ENCODE assay signal across 1 cellular context in the genomic region with DNA sequence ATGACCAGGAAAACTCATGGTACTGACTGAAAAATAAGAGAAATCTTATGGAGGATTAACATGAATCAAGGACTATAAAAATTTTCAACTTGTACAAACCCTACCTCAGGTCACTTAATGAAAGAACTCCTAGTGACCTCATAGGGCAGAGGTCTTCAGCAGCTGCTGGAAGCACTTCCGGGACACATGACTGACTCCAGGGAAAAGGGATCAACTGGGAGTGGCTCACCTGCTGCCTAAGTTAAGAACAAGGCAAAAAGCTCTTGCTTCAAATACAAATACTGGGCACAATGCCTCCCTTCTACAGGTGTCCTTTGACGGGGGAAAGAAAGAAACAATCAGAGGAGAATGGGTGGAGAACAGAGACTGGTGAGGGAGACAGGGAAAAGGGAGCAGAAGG.
A peak's percentile ranks its signal among the peaks of the same experiment; 100 is the strongest.
TF ChIP-seq lines count a peak whose summit lies in the region.

No MANE protein-coding gene starts in this region.

TF ChIP-seq in liver, 16 proteins besides CTCF, POLR2A, EP300 and RAD21:
- TF ChIP-seq, protein P1, sequence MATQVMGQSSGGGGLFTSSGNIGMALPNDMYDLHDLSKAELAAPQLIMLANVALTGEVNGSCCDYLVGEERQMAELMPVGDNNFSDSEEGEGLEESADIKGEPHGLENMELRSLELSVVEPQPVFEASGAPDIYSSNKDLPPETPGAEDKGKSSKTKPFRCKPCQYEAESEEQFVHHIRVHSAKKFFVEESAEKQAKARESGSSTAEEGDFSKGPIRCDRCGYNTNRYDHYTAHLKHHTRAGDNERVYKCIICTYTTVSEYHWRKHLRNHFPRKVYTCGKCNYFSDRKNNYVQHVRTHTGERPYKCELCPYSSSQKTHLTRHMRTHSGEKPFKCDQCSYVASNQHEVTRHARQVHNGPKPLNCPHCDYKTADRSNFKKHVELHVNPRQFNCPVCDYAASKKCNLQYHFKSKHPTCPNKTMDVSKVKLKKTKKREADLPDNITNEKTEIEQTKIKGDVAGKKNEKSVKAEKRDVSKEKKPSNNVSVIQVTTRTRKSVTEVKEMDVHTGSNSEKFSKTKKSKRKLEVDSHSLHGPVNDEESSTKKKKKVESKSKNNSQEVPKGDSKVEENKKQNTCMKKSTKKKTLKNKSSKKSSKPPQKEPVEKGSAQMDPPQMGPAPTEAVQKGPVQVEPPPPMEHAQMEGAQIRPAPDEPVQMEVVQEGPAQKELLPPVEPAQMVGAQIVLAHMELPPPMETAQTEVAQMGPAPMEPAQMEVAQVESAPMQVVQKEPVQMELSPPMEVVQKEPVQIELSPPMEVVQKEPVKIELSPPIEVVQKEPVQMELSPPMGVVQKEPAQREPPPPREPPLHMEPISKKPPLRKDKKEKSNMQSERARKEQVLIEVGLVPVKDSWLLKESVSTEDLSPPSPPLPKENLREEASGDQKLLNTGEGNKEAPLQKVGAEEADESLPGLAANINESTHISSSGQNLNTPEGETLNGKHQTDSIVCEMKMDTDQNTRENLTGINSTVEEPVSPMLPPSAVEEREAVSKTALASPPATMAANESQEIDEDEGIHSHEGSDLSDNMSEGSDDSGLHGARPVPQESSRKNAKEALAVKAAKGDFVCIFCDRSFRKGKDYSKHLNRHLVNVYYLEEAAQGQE (IDR thresholded peaks at IDR 0.05): no peak
- no peak for TF ChIP-seq NR2F2 (IDR thresholded peaks at IDR 0.05)
- no peak for TF ChIP-seq YY1 (IDR thresholded peaks at IDR 0.05)
- TF ChIP-seq, protein P2, sequence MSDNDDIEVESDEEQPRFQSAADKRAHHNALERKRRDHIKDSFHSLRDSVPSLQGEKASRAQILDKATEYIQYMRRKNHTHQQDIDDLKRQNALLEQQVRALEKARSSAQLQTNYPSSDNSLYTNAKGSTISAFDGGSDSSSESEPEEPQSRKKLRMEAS (IDR thresholded peaks at IDR 0.05): no peak
- TF ChIP-seq SP1 (IDR thresholded peaks at IDR 0.05): no peak
- peak; percentile 13 to 25 for TF ChIP-seq HNF4A (conservative IDR thresholded peaks at IDR 0.05)
- TF ChIP-seq, protein P3, sequence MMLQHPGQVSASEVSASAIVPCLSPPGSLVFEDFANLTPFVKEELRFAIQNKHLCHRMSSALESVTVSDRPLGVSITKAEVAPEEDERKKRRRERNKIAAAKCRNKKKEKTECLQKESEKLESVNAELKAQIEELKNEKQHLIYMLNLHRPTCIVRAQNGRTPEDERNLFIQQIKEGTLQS (IDR thresholded peaks at IDR 0.05): no peak
- TF ChIP-seq HNF4G (IDR thresholded peaks at IDR 0.05): no peak
- peak in 1 of 2 donors; percentile 12 for TF ChIP-seq RXRA (IDR thresholded peaks at IDR 0.05)
- no peak for TF ChIP-seq EGR1 (IDR thresholded peaks at IDR 0.05; ENCODE audit: low read depth in 2 of 2)
- TF ChIP-seq TAF1 (conservative IDR thresholded peaks at IDR 0.05): no peak
- TF ChIP-seq JUND (IDR thresholded peaks at IDR 0.05): no peak
- TF ChIP-seq GABPA (IDR thresholded peaks at IDR 0.05 in 1 of 2, conservative IDR thresholded peaks at IDR 0.05 in 1 of 2): no peak
- TF ChIP-seq, protein P4, sequence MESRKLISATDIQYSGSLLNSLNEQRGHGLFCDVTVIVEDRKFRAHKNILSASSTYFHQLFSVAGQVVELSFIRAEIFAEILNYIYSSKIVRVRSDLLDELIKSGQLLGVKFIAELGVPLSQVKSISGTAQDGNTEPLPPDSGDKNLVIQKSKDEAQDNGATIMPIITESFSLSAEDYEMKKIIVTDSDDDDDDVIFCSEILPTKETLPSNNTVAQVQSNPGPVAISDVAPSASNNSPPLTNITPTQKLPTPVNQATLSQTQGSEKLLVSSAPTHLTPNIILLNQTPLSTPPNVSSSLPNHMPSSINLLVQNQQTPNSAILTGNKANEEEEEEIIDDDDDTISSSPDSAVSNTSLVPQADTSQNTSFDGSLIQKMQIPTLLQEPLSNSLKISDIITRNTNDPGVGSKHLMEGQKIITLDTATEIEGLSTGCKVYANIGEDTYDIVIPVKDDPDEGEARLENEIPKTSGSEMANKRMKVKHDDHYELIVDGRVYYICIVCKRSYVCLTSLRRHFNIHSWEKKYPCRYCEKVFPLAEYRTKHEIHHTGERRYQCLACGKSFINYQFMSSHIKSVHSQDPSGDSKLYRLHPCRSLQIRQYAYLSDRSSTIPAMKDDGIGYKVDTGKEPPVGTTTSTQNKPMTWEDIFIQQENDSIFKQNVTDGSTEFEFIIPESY (IDR thresholded peaks at IDR 0.05): no peak
